Comparison of ENCODE assay signal across 17 cellular contexts in the genomic region with DNA sequence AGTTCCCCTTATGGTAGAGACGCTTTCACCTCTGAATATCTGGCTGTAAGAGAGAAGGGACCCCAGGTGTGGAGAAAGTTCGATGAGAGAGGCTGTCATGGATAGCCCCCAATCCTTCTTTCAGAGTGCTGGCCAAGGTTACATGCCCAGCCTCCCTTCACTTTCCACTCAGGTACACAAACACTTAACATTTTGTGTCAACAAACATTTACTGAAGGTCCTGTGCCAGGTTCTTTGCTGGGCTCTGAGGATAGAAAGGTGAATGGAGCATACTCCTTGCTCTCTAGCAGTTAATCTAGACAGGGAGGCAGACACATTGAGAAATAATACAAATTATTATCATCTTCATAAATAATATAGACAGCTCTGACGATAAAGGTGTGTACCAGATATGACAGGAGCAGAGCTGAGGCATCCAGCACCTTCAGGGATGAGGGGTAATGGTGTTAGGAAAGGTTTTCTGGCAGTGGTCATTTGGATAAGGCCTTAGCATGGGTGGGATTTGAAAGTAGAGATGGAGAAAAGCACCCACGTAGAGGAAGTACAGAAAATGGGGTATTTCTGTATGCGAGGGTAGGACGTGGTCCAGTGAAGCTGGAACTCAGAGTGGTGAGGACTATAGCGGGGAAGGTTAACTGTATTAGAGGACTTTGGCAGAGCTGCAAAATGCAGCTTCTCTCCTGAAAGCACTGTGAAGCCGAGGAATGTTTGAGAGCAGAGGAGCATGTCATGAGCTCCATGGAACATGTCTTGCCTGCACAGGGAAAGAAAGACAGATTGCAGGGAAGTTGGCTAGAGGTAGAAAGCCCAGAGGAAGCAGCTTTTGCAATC. TPM values are rescaled to one million over a fixed set of nuclear protein-coding genes. Genes with fewer than 3 reads are reported as not detected.
DNase-seq lines count a peak whose midpoint lies in the region; ATAC-seq and TF ChIP-seq lines count a peak whose summit lies in the region.
"Had no signal": no experiment of that assay in that cellular context is flagged by ENCODE, and none has a peak within 500 bp of the region (broad histone marks: within the 10 kb centered on the region; RNA-seq: fewer than 3 reads in every experiment).

No MANE protein-coding gene starts in this region.

- DNase-seq in T-helper 17 cell (no peak), KBM-7 (no peak), right atrium auricular region (ENCODE audit: low spot score) (no peak)
- DNase-seq in activated CD8-positive, alpha-beta memory T cell treated with anti-CD3 and anti-CD28 coated beads, Interleukin-2, amount 50 U/mL, for 48 hours: no peak
- no peak for DNase-seq in activated naive CD4-positive, alpha-beta T cell treated with anti-CD3 and anti-CD28 coated beads, Interleukin-2, amount 10 ng/mL, durations not matched to agents 7 days and 5 days
- DNase-seq: CD4-positive, CD25-positive, alpha-beta regulatory T cell; endodermal cell; mammary epithelial cell; NCI-H2171 treated with DMSO at 0.1 percent for 48 hours; Peyer's patch had no signal

- H3K4me3 Mint-ChIP-seq in T-helper 17 cell: no peak overlapping the region
- H3K4me3 Mint-ChIP-seq in activated naive CD4-positive, alpha-beta T cell treated with anti-CD3 and anti-CD28 coated beads, Interleukin-2, amount 10 ng/mL, durations not matched to agents 7 days and 5 days: no peak overlapping the region
- H3K4me3 Mint-ChIP-seq: endodermal cell had no signal

- no peaks in the 10 kb centered on the region for H3K9me3 Mint-ChIP-seq in activated naive CD4-positive, alpha-beta T cell treated with anti-CD3 and anti-CD28 coated beads, Interleukin-2, amount 10 ng/mL, durations not matched to agents 7 days and 5 days
- H3K9me3 Mint-ChIP-seq: CD4-positive, CD25-positive, alpha-beta regulatory T cell; endodermal cell had no signal

- H3K4me1 Mint-ChIP-seq in T-helper 17 cell: peaks cover 56% of the 10 kb centered on the region
- peaks cover 82% of the 10 kb centered on the region for H3K4me1 Mint-ChIP-seq in activated naive CD4-positive, alpha-beta T cell treated with anti-CD3 and anti-CD28 coated beads, Interleukin-2, amount 10 ng/mL, durations not matched to agents 7 days and 5 days

- H3K9me3 ChIP-seq in T-helper 17 cell (ENCODE audit: control insufficient read depth, low read length, poor library complexity, severe bottlenecking) (no peaks in the 10 kb centered on the region), right atrium auricular region (no peaks in the 10 kb centered on the region)
- H3K9me3 ChIP-seq: Peyer's patch, thoracic aorta had no signal

- in situ Hi-C loops in KBM-7 (cut with MboI; ENCODE audit: low pct_unique_long_range_greater_than_20kb, low sequenced_read_pairs): no loop called here

- no peak overlapping the region for H3K27ac ChIP-seq in right atrium auricular region
- H3K27ac ChIP-seq: Peyer's patch, thoracic aorta had no signal

- H3K27me3 ChIP-seq in right atrium auricular region: no peaks in the 10 kb centered on the region
- H3K27me3 ChIP-seq: Peyer's patch had no signal

- H3K36me3 Mint-ChIP-seq in T-helper 17 cell (ENCODE audit: low read depth): peaks cover 9% of the 10 kb centered on the region
- peaks cover 30% of the 10 kb centered on the region for H3K36me3 Mint-ChIP-seq in activated naive CD4-positive, alpha-beta T cell treated with anti-CD3 and anti-CD28 coated beads, Interleukin-2, amount 10 ng/mL, durations not matched to agents 7 days and 5 days

- peaks cover 0 to 10% of the 10 kb centered on the region in 2 donors for H3K4me1 ChIP-seq in right atrium auricular region

- H3K4me3 ChIP-seq in right atrium auricular region: no peak overlapping the region
- H3K4me3 ChIP-seq: Peyer's patch, thoracic aorta had no signal

- peak; percentile 44 for ATAC-seq in GM18498 (IDR thresholded peaks at IDR 0.05; ENCODE audit: unreplicated experiment)
- ATAC-seq in GM21381 (IDR thresholded peaks at IDR 0.05; ENCODE audit: unreplicated experiment): peak; percentile 25
- ATAC-seq in HG02973 (IDR thresholded peaks at IDR 0.05; ENCODE audit: unreplicated experiment): peak; percentile 22
- no peak for ATAC-seq in T-helper 17 cell

- CTCF ChIA-PET in activated naive CD4-positive, alpha-beta T cell treated with anti-CD3 and anti-CD28 coated beads, Interleukin-2, amount 10 ng/mL, durations not matched to agents 7 days and 5 days (lab: Charles Lee): no interaction called here

- no peak for TF ChIP-seq CTCF in right atrium auricular region (IDR thresholded peaks at IDR 0.05)

- H3K27me3 Mint-ChIP-seq in T-helper 17 cell: no peaks in the 10 kb centered on the region
- peaks cover 27% of the 10 kb centered on the region for H3K27me3 Mint-ChIP-seq in activated naive CD4-positive, alpha-beta T cell treated with anti-CD3 and anti-CD28 coated beads, Interleukin-2, amount 10 ng/mL, durations not matched to agents 7 days and 5 days

- peak overlapping the region; percentile 79 for H3K27ac Mint-ChIP-seq in T-helper 17 cell
- H3K27ac Mint-ChIP-seq in activated naive CD4-positive, alpha-beta T cell treated with anti-CD3 and anti-CD28 coated beads, Interleukin-2, amount 10 ng/mL, durations not matched to agents 7 days and 5 days: no peak overlapping the region
- H3K27ac Mint-ChIP-seq: CD4-positive, CD25-positive, alpha-beta regulatory T cell; endodermal cell; progenitor cell of endocrine pancreas had no signal

- no peaks in the 10 kb centered on the region for H3K36me3 ChIP-seq in right atrium auricular region
- H3K36me3 ChIP-seq: Peyer's patch, thoracic aorta had no signal

RNA-seq across cellular contexts. Expression of gene PPFIBP2, which starts 19.6 kb away (rescaled TPM):
- total RNA-seq in T-helper 17 cell: 10 to 100 TPM; 26.2 to 40.6 TPM
- total RNA-seq in right atrium auricular region: 10 to 100 TPM; 13.0 to 24.0 TPM

RNA-seq across cellular contexts. Expression of gene OLFML1, which starts 48.1 kb away (rescaled TPM):
- total RNA-seq in T-helper 17 cell: not detected
- total RNA-seq in right atrium auricular region: 1 to 10 TPM; 4.6 to 7.7 TPM
- total RNA-seq: astrocyte; CD4-positive, CD25-positive, alpha-beta regulatory T cell; LHCN-M2; progenitor cell of endocrine pancreas had no signal

Comparison
In these comparisons a context has a peak if more than half of its experiments do, and no peak if none do; other contexts are left out.
1. RNA of gene OLFML1, which starts 48.1 kb away (total RNA-seq): 4.6 to 7.7 TPM in right atrium auricular region; not detected in T-helper 17 cell; every median in the first group is over 4 times any median in the second.